ENCODE assay signal across 8 cellular contexts in the genomic region with DNA sequence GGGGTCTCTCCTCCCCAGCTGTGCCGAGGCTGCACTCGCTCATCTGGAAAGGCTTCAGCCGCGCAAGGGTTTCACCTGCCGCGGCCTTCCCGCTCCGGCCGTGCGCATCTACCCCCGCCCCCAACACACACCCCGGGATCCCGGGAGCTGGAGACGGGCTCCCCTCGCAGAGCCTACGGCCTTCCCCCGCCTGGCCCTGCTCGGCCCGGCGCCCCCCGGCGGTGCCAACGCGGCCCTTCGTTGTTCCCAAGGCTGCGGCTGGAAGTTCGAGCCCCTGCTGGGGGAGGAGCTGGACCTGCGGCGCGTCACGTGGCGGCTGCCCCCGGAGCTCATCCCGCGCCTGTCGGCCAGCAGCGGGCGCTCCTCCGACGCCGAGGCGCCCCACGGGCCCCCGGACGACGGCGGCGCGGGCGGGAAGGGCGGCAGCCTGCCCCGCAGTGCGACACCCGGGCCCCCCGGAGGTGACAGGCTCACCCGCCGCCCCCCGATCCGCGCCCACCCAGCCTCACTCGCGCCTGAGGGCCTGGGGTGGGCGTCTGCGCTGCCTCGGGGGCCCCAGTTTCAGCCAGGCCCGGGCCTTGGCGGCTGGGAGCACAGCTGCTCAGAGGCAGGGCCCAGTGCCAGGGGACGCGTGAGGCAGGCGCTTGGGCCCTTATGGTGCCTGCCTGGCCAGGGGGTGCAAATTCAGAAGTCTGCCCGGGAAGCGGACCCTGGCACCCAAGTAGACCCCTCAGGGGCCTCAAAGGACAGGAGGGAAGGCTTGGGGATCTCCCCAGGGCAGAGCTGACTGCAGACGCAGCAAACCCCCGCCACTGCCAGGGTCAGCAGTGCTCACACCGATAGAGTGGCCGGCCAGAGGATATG. TPM values are rescaled to one million over a fixed set of nuclear protein-coding genes. Genes with fewer than 3 reads are reported as not detected.
DNase-seq lines count a peak whose midpoint lies in the region; ATAC-seq and TF ChIP-seq lines count a peak whose summit lies in the region.

No MANE protein-coding gene starts in this region.

- POLR2A ChIA-PET in BJ (lab: Charles Lee), result interaction anchor here (0.5 to 1.0 kb wide), 5 partner anchors 12 to 584 kb away, joined by 3 to 6 read pairs (median 4); no protein-coding TSS in a partner anchor

- H3K56ac ChIP-seq in mesendoderm (ENCODE audit: low read length), result peak overlapping the region; percentile 65

- H3K27me3 ChIP-seq in BJ (ENCODE audit: control insufficient read depth, insufficient read depth, low read length) (no peaks in the 10 kb centered on the region), duodenal mucosa (ENCODE audit: control insufficient read depth in 1 of 2, insufficient read depth in 2 of 2, low read length in 2 of 2) (no peaks in the 10 kb centered on the region), mesendoderm (ENCODE audit: insufficient read depth, low read length, poor library complexity) (no peaks in the 10 kb centered on the region)

- H3K4me1 Mint-ChIP-seq in activated CD4-positive, alpha-beta T cell treated with anti-CD3 and anti-CD28 coated beads, Interleukin-2, amount 10 ng/mL, durations not matched to agents 24 days and 14 days, result peaks cover 16% of the 10 kb centered on the region

- CTCF ChIA-PET in BJ (lab: Yijun Ruan, JAX), result interaction anchor here (0.5 to 14.2 kb wide), 46 partner anchors 9 to 483 kb away, joined by 3 to 607 read pairs (median 4); a partner anchor contains a TSS

- H3K36me3 Mint-ChIP-seq in activated CD4-positive, alpha-beta T cell treated with anti-CD3 and anti-CD28 coated beads, Interleukin-2, amount 10 ng/mL, durations not matched to agents 24 days and 14 days (ENCODE audit: low read depth), result peaks cover 3% of the 10 kb centered on the region

- peaks cover 4 to 9% of the 10 kb centered on the region in 2 donors for H3K4me1 ChIP-seq in duodenal mucosa (ENCODE audit: control insufficient read depth in 1 of 2, insufficient read depth in 2 of 2, low read length in 2 of 2)
- no peaks in the 10 kb centered on the region for H3K4me1 ChIP-seq in mesendoderm (ENCODE audit: control insufficient read depth, low read depth, low read length)

- H3K27ac Mint-ChIP-seq in activated CD4-positive, alpha-beta T cell treated with anti-CD3 and anti-CD28 coated beads, Interleukin-2, amount 10 ng/mL, durations not matched to agents 24 days and 14 days, result no peak overlapping the region

- intact Hi-C loops in activated CD4-positive, alpha-beta T cell treated with anti-CD3 and anti-CD28 coated beads, Interleukin-2, amount 10 ng/mL, durations not matched to agents 24 days and 14 days (cut with micrococcal nuclease), result loop anchor here (5.0 kb wide), 1 partner anchor 74 kb away; no protein-coding TSS in a partner anchor

- no peak overlapping the region for H2BK5ac ChIP-seq in mesendoderm (ENCODE audit: low read length)

- no peak overlapping the region for H2AK5ac ChIP-seq in mesendoderm (ENCODE audit: low read length)

- H3K36me3 ChIP-seq in BJ (ENCODE audit: control insufficient read depth, insufficient read depth, low read length), result no peaks in the 10 kb centered on the region
- peaks cover 16 to 82% of the 10 kb centered on the region in 2 donors for H3K36me3 ChIP-seq in duodenal mucosa (ENCODE audit: control insufficient read depth in 1 of 2, insufficient read depth in 2 of 2, low read length in 2 of 2)
- H3K36me3 ChIP-seq in mesendoderm (ENCODE audit: control insufficient read depth, insufficient read depth, low read length), result no peaks in the 10 kb centered on the region

- peak overlapping the region; percentile 44 for H4K8ac ChIP-seq in mesendoderm (ENCODE audit: low read depth, low read length)

- no peaks in the 10 kb centered on the region for H3K27me3 Mint-ChIP-seq in activated CD4-positive, alpha-beta T cell treated with anti-CD3 and anti-CD28 coated beads, Interleukin-2, amount 10 ng/mL, durations not matched to agents 24 days and 14 days

- WGBS in mesendoderm (ENCODE audit: extremely low coverage, insufficient coverage, low lambda C conversion rate), result no CpG with 5 or more reads among the region's 76 CpGs

- H3K23ac ChIP-seq in mesendoderm (ENCODE audit: low read length), result no peak overlapping the region

- H3K18ac ChIP-seq in mesendoderm (ENCODE audit: low read length), result peak overlapping the region; percentile 13

- no peaks in the 10 kb centered on the region for H3K79me2 ChIP-seq in mesendoderm (ENCODE audit: control insufficient read depth, insufficient read depth, low read length)

- peak overlapping the region; percentile 75 for H3K4me3 Mint-ChIP-seq in activated CD4-positive, alpha-beta T cell treated with anti-CD3 and anti-CD28 coated beads, Interleukin-2, amount 10 ng/mL, durations not matched to agents 24 days and 14 days

- H3K4me2 ChIP-seq in mesendoderm (ENCODE audit: low read length), result peak overlapping the region; percentile 11

- ATAC-seq in GM19463 (IDR thresholded peaks at IDR 0.05; ENCODE audit: unreplicated experiment), result peak; percentile 80

- H3K4me3 ChIP-seq in BJ (ENCODE audit: low read depth, low read length) (peak overlapping the region; percentile 53), duodenal mucosa (ENCODE audit: low read depth in 1 of 2, low read length in 2 of 2) (peak overlapping the region; percentile 51 to 55), mesendoderm (ENCODE audit: low read length) (no peak overlapping the region)

- H3K4ac ChIP-seq in mesendoderm (ENCODE audit: low read depth, low read length), result no peak overlapping the region

- H2BK120ac ChIP-seq in mesendoderm (ENCODE audit: low read depth, low read length), result no peak overlapping the region

- H3K27ac ChIP-seq in duodenal mucosa (ENCODE audit: low read depth, low read length) (no peak overlapping the region), mesendoderm (ENCODE audit: low read depth, low read length) (no peak overlapping the region)

- H3K9ac ChIP-seq in duodenal mucosa (ENCODE audit: low read depth in 1 of 2, low read length in 2 of 2) (peak overlapping the region in 1 of 2 donors; percentile 51), mesendoderm (ENCODE audit: low read length) (peak overlapping the region; percentile 51)

- DNase-seq in BJ (ENCODE audit: low read depth) (no peak), NAMALWA (ENCODE audit: low spot score) (peak; percentile 76), mesendoderm (peak; percentile 84), cerebellar cortex (ENCODE audit: low spot score) (no peak)
- DNase-seq in activated CD4-positive, alpha-beta T cell treated with anti-CD3 and anti-CD28 coated beads, Interleukin-2, amount 10 ng/mL, durations not matched to agents 24 days and 14 days, result peak; percentile 93
- peak; percentile 64 to 68 for DNase-seq in stimulated activated CD8-positive, alpha-beta memory T cell treated with anti-CD3 and anti-CD28 coated beads, Interleukin-2, amount 100 ng/mL, for 48 hours (ENCODE audit: low read depth in 2 of 2)

- H3K9me3 ChIP-seq in duodenal mucosa (ENCODE audit: control insufficient read depth in 1 of 2, low read length in 2 of 2), result no peaks in the 10 kb centered on the region

- H3K9me3 Mint-ChIP-seq in activated CD4-positive, alpha-beta T cell treated with anti-CD3 and anti-CD28 coated beads, Interleukin-2, amount 10 ng/mL, durations not matched to agents 24 days and 14 days, result no peaks in the 10 kb centered on the region

- no peak overlapping the region for H4K5ac ChIP-seq in mesendoderm (ENCODE audit: low read length)

- no peaks in the 10 kb centered on the region for H3K79me1 ChIP-seq in mesendoderm (ENCODE audit: low read length)

- no peak overlapping the region for H2BK15ac ChIP-seq in mesendoderm (replicated peaks; ENCODE audit: low read depth)

- peak; percentile 45 for TF ChIP-seq CTCF in BJ (IDR thresholded peaks at IDR 0.05; ENCODE audit: insufficient read depth, low read depth, low read length)

RNA-seq across cellular contexts. Expression of a gene that starts 11.2 kb away (rescaled TPM):
- 19.9 and 35.8 TPM in 2 replicates for polyA plus RNA-seq in BJ (2011; rRNA removed)
- polyA minus RNA-seq in BJ (2011; rRNA and poly(A)+ RNA removed), result 11.4 and 18.5 TPM in 2 replicates
- 53.3 and 54.7 TPM in 2 replicates for total RNA-seq in activated CD4-positive, alpha-beta T cell treated with anti-CD3 and anti-CD28 coated beads, Interleukin-2, amount 10 ng/mL, durations not matched to agents 24 days and 14 days
- polyA plus RNA-seq in mesendoderm (2013, experiment 1 of 2), result 11.8 TPM
- 10.8 TPM for polyA plus RNA-seq in mesendoderm (2013, experiment 2 of 2)

RNA-seq across cellular contexts. Expression of a gene that starts 30.9 kb away (rescaled TPM):
- polyA plus RNA-seq in BJ (2011; rRNA removed), result 7.2 and 8.5 TPM in 2 replicates
- 9.7 and 11.0 TPM in 2 replicates for polyA minus RNA-seq in BJ (2011; rRNA and poly(A)+ RNA removed)
- 28.9 and 30.0 TPM in 2 replicates for total RNA-seq in activated CD4-positive, alpha-beta T cell treated with anti-CD3 and anti-CD28 coated beads, Interleukin-2, amount 10 ng/mL, durations not matched to agents 24 days and 14 days
- polyA plus RNA-seq in mesendoderm (2013, experiment 1 of 2), result 26.1 TPM
- polyA plus RNA-seq in mesendoderm (2013, experiment 2 of 2), result 24.3 TPM

RNA-seq across cellular contexts. Expression of a gene that starts 32.5 kb away (rescaled TPM):
- 2.1 and 2.3 TPM in 2 replicates for polyA plus RNA-seq in BJ (2011; rRNA removed)
- polyA minus RNA-seq in BJ (2011; rRNA and poly(A)+ RNA removed), result 0.77 and 1.9 TPM in 2 replicates
- total RNA-seq in activated CD4-positive, alpha-beta T cell treated with anti-CD3 and anti-CD28 coated beads, Interleukin-2, amount 10 ng/mL, durations not matched to agents 24 days and 14 days, result 0.71 and 1.8 TPM in 2 replicates
- 1.0 TPM for polyA plus RNA-seq in mesendoderm (2013, experiment 1 of 2)
- polyA plus RNA-seq in mesendoderm (2013, experiment 2 of 2), result 1.4 TPM

Comparison
In these comparisons a context has a peak if more than half of its experiments do, and no peak if none do; other contexts are left out.
1. DNase-seq: peak in NAMALWA (single experiment), activated CD4-positive, alpha-beta T cell treated with anti-CD3 and anti-CD28 coated beads, Interleukin-2, amount 10 ng/mL, durations not matched to agents 24 days and 14 days (single experiment), mesendoderm (single experiment) and stimulated activated CD8-positive, alpha-beta memory T cell treated with anti-CD3 and anti-CD28 coated beads, Interleukin-2, amount 100 ng/mL, for 48 hours (2 of 2); none in BJ (single experiment) and cerebellar cortex (single experiment).